ENCODE assay signal across 9 cellular contexts in genomic region chr3:30631237-30631961, GRCh38. TPM values are rescaled to one million over a fixed set of nuclear protein-coding genes. Genes with fewer than 3 reads are reported as not detected.
DNase-seq lines count a peak whose midpoint lies in the region; ATAC-seq and TF ChIP-seq lines count a peak whose summit lies in the region.
"Had no signal": no experiment of that assay in that cellular context is flagged by ENCODE, and none has a peak within 500 bp of the region (broad histone marks: within the 10 kb centered on the region; RNA-seq: fewer than 3 reads in every experiment).

No MANE protein-coding gene starts in this region.

- no peak overlapping the region for H3K4me3 ChIP-seq in left ventricle myocardium inferior
- no peak overlapping the region for H3K4me3 ChIP-seq in gastroesophageal sphincter
- no peak overlapping the region for H3K4me3 ChIP-seq in upper lobe of left lung

- intact Hi-C loops in left ventricle myocardium inferior (cut with micrococcal nuclease), result no loop called here
- intact Hi-C loops in Right ventricle myocardium inferior (cut with DNase I), result no loop called here
- intact Hi-C loops in activated CD8-positive, alpha-beta T cell treated with anti-CD3 and anti-CD28 coated beads for 36 hours (cut with micrococcal nuclease), result no loop called here

- WGBS in gastroesophageal sphincter (ENCODE audit: low coverage in 1 of 2), 2 donors, result 68 to 69% methylated on average over 2 to 8 of the region's 8 CpGs
- 57 to 75% methylated on average over 8 of the region's 8 CpGs for WGBS in upper lobe of left lung, 2 donors

- TF ChIP-seq POLR2A in gastroesophageal sphincter (IDR thresholded peaks at IDR 0.05) (no peak), upper lobe of left lung (IDR thresholded peaks at IDR 0.05) (no peak)

- in situ Hi-C loops in G401 (cut with HindIII; ENCODE audit: low sequenced_read_pairs), result no loop called here

- CTCF ChIA-PET in activated CD8-positive, alpha-beta T cell treated with anti-CD3 and anti-CD28 coated beads for 36 hours (lab: Charles Lee), result interaction anchor here (0.8 to 1.6 kb wide), 8 partner anchors 9 to 62 kb away, joined by 3 to 6 read pairs (median 4); no protein-coding TSS in a partner anchor

- peak overlapping the region; percentile 61 for H3K4me3 Mint-ChIP-seq in activated CD8-positive, alpha-beta T cell treated with anti-CD3 and anti-CD28 coated beads for 36 hours

- no peak for TF ChIP-seq EP300 in gastroesophageal sphincter (IDR thresholded peaks at IDR 0.05)
- no peak for TF ChIP-seq EP300 in upper lobe of left lung (IDR thresholded peaks at IDR 0.05)

- TF ChIP-seq CTCF in left ventricle myocardium inferior (IDR thresholded peaks at IDR 0.05; ENCODE audit: borderline replicate concordance) (no peak), gastroesophageal sphincter (IDR thresholded peaks at IDR 0.05) (no peak), upper lobe of left lung (IDR thresholded peaks at IDR 0.05) (peak in 2 of 6 experiments; percentile 8 to 17)
- TF ChIP-seq CTCF in activated CD8-positive, alpha-beta T cell treated with anti-CD3 and anti-CD28 coated beads for 36 hours (IDR thresholded peaks at IDR 0.05), result no peak

- peak overlapping the region; percentile 98 for H3K27ac Mint-ChIP-seq in activated CD8-positive, alpha-beta T cell treated with anti-CD3 and anti-CD28 coated beads for 36 hours

- H3K4me1 Mint-ChIP-seq in activated CD8-positive, alpha-beta T cell treated with anti-CD3 and anti-CD28 coated beads for 36 hours (ENCODE audit: low read depth), result peaks cover 93% of the 10 kb centered on the region

- H3K9me3 ChIP-seq in left ventricle myocardium inferior (replicated peaks) (peaks cover 3% of the 10 kb centered on the region), gastroesophageal sphincter (no peaks in the 10 kb centered on the region), upper lobe of left lung (no peaks in the 10 kb centered on the region)

- H3K36me3 ChIP-seq in left ventricle myocardium inferior, result peaks cover 8% of the 10 kb centered on the region
- peaks cover 0 to 7% of the 10 kb centered on the region in 2 donors for H3K36me3 ChIP-seq in gastroesophageal sphincter
- peaks cover 0 to 13% (median 0%) of the 10 kb centered on the region in 4 donors for H3K36me3 ChIP-seq in upper lobe of left lung

- H3K4me1 ChIP-seq in left ventricle myocardium inferior (peaks cover 100% of the 10 kb centered on the region), gastroesophageal sphincter (peaks cover 46 to 100% (median 57%) of the 10 kb centered on the region in 3 donors), upper lobe of left lung (peaks cover 90 to 98% (median 93%) of the 10 kb centered on the region in 4 donors)

- H3K27me3 ChIP-seq in left ventricle myocardium inferior (ENCODE audit: low read depth) (no peaks in the 10 kb centered on the region), gastroesophageal sphincter (no peaks in the 10 kb centered on the region), upper lobe of left lung (no peaks in the 10 kb centered on the region)

- POLR2A ChIA-PET in activated CD8-positive, alpha-beta T cell treated with anti-CD3 and anti-CD28 coated beads for 36 hours (lab: Charles Lee), result interaction anchor here (0.7 to 6.5 kb wide), 11 partner anchors 9 to 27 kb away, joined by 3 to 48 read pairs (median 8); partner anchors contain the start of gene TGFBR2

- ATAC-seq in Right ventricle myocardium inferior (no peak), gastroesophageal sphincter (no peak), upper lobe of left lung (ENCODE audit: low FRiP score in 2 of 2) (peak in 1 of 2 donors; percentile 5)
- ATAC-seq in activated CD8-positive, alpha-beta T cell treated with anti-CD3 and anti-CD28 coated beads for 36 hours, result peak; percentile 71

- no peaks in the 10 kb centered on the region for H3K9me3 Mint-ChIP-seq in activated CD8-positive, alpha-beta T cell treated with anti-CD3 and anti-CD28 coated beads for 36 hours

- no peaks in the 10 kb centered on the region for H3K27me3 Mint-ChIP-seq in activated CD8-positive, alpha-beta T cell treated with anti-CD3 and anti-CD28 coated beads for 36 hours

- H3K36me3 Mint-ChIP-seq in activated CD8-positive, alpha-beta T cell treated with anti-CD3 and anti-CD28 coated beads for 36 hours (ENCODE audit: low read depth), result peaks cover 75% of the 10 kb centered on the region

- no peak for DNase-seq in left ventricle myocardium inferior
- no peak for DNase-seq in Right ventricle myocardium inferior (ENCODE audit: missing footprints)
- DNase-seq in activated CD8-positive, alpha-beta T cell treated with anti-CD3 and anti-CD28 coated beads for 36 hours, result peak; percentile 85
- DNase-seq in upper lobe of left lung, result no peak
- DNase-seq in OCI-M2 (lab: John Stamatoyannopoulos, UW; ENCODE audit: unreplicated experiment), result no peak
- DNase-seq in G401 (ENCODE audit: low spot score), result no peak
- no peak for DNase-seq in mesenteric fat pad (ENCODE audit: low spot score)

- H3K27ac ChIP-seq in left ventricle myocardium inferior (replicated peaks) (peak overlapping the region; percentile 85), gastroesophageal sphincter (peak overlapping the region; percentile 36 to 71 (median 58)), upper lobe of left lung (peak overlapping the region; percentile 54 to 81 (median 74))
- H3K27ac ChIP-seq: VCaP had no signal

RNA-seq across cellular contexts. Expression of gene TGFBR2, which starts 25.0 kb away (rescaled TPM):
- total RNA-seq in left ventricle myocardium inferior (144 TPM), Right ventricle myocardium inferior (186 TPM), gastroesophageal sphincter (100 to 1,000 TPM; 174 to 297 (median 231) TPM), upper lobe of left lung (100 to 1,000 TPM in 5 of 6 donors, 10 to 100 TPM in 1; 82.8 to 385 (median 285) TPM), mesenteric fat pad (372 TPM)
- 10 to 100 TPM; 49.1 to 50.0 TPM for total RNA-seq in activated CD8-positive, alpha-beta T cell treated with anti-CD3 and anti-CD28 coated beads for 36 hours
- 0.81 TPM in 1 of 2 replicates, not detected in the other for total RNA-seq in G401 (2014; rRNA removed; shearing (Covaris generic))

Comparison
In these comparisons a context has a peak if more than half of its experiments do, and no peak if none do; other contexts are left out.
1. RNA of gene TGFBR2, which starts 25.0 kb away (total RNA-seq): 372 TPM in mesenteric fat pad (single experiment), 82.8 to 385 TPM in upper lobe of left lung, 174 to 297 TPM in gastroesophageal sphincter, 186 TPM in Right ventricle myocardium inferior (single experiment), 144 TPM in left ventricle myocardium inferior (single experiment) and 49.1 to 50.0 TPM in activated CD8-positive, alpha-beta T cell treated with anti-CD3 and anti-CD28 coated beads for 36 hours; 0.81 TPM in G401; every median in the first group is over 10 times any median in the second.
2. Peak in every context shown above with its lines, with median percentiles within 50 percentile points of each other: H3K27ac ChIP-seq.